Comparison of ENCODE assay signal across 19 cellular contexts in the genomic region with DNA sequence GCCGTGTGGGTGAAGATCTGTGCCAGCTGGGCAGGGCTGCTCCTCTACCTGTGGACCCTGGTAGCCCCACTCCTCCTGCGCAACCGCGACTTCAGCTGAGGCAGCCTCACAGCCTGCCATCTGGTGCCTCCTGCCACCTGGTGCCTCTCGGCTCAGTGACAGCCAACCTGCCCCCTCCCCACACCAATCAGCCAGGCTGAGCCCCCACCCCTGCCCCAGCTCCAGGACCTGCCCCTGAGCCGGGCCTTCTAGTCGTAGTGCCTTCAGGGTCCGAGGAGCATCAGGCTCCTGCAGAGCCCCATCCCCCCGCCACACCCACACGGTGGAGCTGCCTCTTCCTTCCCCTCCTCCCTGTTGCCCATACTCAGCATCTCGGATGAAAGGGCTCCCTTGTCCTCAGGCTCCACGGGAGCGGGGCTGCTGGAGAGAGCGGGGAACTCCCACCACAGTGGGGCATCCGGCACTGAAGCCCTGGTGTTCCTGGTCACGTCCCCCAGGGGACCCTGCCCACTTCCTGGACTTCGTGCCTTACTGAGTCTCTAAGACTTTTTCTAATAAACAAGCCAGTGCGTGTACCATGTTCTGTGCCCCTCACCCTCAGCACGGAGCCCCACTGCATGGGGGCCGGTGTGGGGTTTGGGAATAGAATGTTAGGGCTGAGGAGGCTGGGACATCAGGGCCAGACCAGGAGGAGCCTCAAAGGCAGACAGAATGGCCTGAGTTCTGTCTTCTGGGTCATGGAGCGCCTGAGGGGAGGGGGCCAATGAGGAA. TPM values are rescaled to one million over a fixed set of nuclear protein-coding genes. Genes with fewer than 3 reads are reported as not detected.
DNase-seq lines count a peak whose midpoint lies in the region; ATAC-seq and TF ChIP-seq lines count a peak whose summit lies in the region.
"Had no signal": no experiment of that assay in that cellular context is flagged by ENCODE, and none has a peak within 500 bp of the region (broad histone marks: within the 10 kb centered on the region; RNA-seq: fewer than 3 reads in every experiment).

No MANE protein-coding gene starts in this region.

- peaks cover 7% of the 10 kb centered on the region for H3K36me3 Mint-ChIP-seq in nephron progenitor cell (ENCODE audit: low read depth)
- H3K36me3 Mint-ChIP-seq: activated naive CD8-positive, alpha-beta T cell; IgD-negative memory B cell had no signal

- no peak overlapping the region for H3K27ac Mint-ChIP-seq in stimulated activated naive CD8-positive, alpha-beta T cell treated with anti-CD3 and anti-CD28 coated beads, Interleukin-15, amount 100 ng/mL, for 72 hours
- H3K27ac Mint-ChIP-seq in nephron progenitor cell, result peak overlapping the region; percentile 79
- H3K27ac Mint-ChIP-seq: activated naive CD8-positive, alpha-beta T cell had no signal

- H3K4me3 ChIP-seq in mammary epithelial cell (replicated peaks in 1 of 3; ENCODE audit: insufficient read depth in 1 of 3, low read depth in 2 of 3, low read length in 3 of 3), result no peak overlapping the region
- no peak overlapping the region for H3K4me3 ChIP-seq in osteoblast (ENCODE audit: insufficient read depth, low read length)
- H3K4me3 ChIP-seq: HAP-1, lung, tibial artery had no signal

- TF ChIP-seq CTCF in mammary epithelial cell (conservative IDR thresholded peaks at IDR 0.05 in 1 of 2, IDR thresholded peaks at IDR 0.05 in 1 of 2; ENCODE audit: extremely low read depth in 1 of 2, insufficient read depth in 1 of 2, low read depth in 1 of 2, low read length in 2 of 2) (no peak), nephron progenitor cell (IDR thresholded peaks at IDR 0.05) (no peak), osteoblast (IDR thresholded peaks at IDR 0.05; ENCODE audit: extremely low read depth, low read depth, low read length) (no peak)

- intact Hi-C loops in mammary epithelial cell (cut with micrococcal nuclease), result no loop called here

- H4K20me1 ChIP-seq in mammary epithelial cell (ENCODE audit: insufficient read depth, low read length), result no peaks in the 10 kb centered on the region
- H4K20me1 ChIP-seq in osteoblast (ENCODE audit: insufficient read depth, low read length), result peaks cover 4% of the 10 kb centered on the region

- H2AFZ ChIP-seq in mammary epithelial cell (ENCODE audit: low read depth, low read length) (no peak overlapping the region), osteoblast (ENCODE audit: low read length) (no peak overlapping the region)

- CTCF ChIA-PET in mammary epithelial cell (lab: Charles Lee; ENCODE audit: low non-redundant PET), result no interaction called here

- no peak for DNase-seq in stimulated activated naive CD8-positive, alpha-beta T cell treated with anti-CD3 and anti-CD28 coated beads, Interleukin-15, amount 100 ng/mL, for 72 hours
- DNase-seq in stimulated activated naive CD8-positive, alpha-beta T cell treated with anti-CD3 and anti-CD28 coated beads, Interleukin-15, Interleukin-2, amounts not matched to agents 100 U/mL and 50 U/mL, for 24 hours, result no peak
- DNase-seq in mammary epithelial cell (no peak), nephron progenitor cell (no peak), RPMI8226 (no peak), medulla oblongata (ENCODE audit: extremely low spot score) (no peak), D341Med (ENCODE audit: low spot score) (no peak), osteoblast (ENCODE audit: insufficient read length, low spot score, missing footprints) (no peak)
- DNase-seq: activated CD4-positive, CD25-positive, alpha-beta regulatory T cell; activated CD8-positive, alpha-beta memory T cell treated with anti-CD3 and anti-CD28 coated beads, Interleukin-2, amount 50 U/mL, for 4 hours; effector CD4-positive, alpha-beta T cell; NCI-H2107; stimulated activated CD4-positive, alpha-beta T cell treated with anti-CD3 and anti-CD28 coated beads, Interleukin-4, amount 100 ng/mL, for 1 hour; stimulated activated CD8-positive, alpha-beta memory T cell treated with anti-CD3 and anti-CD28 coated beads, Interleukin-4, amount 100 ng/mL, for 48 hours had no signal

- no peaks in the 10 kb centered on the region for H3K9me3 Mint-ChIP-seq in stimulated activated naive CD8-positive, alpha-beta T cell treated with anti-CD3 and anti-CD28 coated beads, Interleukin-15, amount 100 ng/mL, for 72 hours
- no peaks in the 10 kb centered on the region for H3K9me3 Mint-ChIP-seq in nephron progenitor cell
- H3K9me3 Mint-ChIP-seq: IgD-negative memory B cell had no signal

- 46% methylated on average over 11 of the region's 21 CpGs for WGBS in mammary epithelial cell (ENCODE audit: low coverage, missing lambda C conversion rate)

- dilution Hi-C loops in mammary epithelial cell (cut with HindIII; ENCODE audit: low sequenced_read_pairs), result no loop called here

- no peak overlapping the region for H3K9ac ChIP-seq in mammary epithelial cell (ENCODE audit: insufficient read depth, low read length)

- H3K4me3 Mint-ChIP-seq in stimulated activated naive CD8-positive, alpha-beta T cell treated with anti-CD3 and anti-CD28 coated beads, Interleukin-15, amount 100 ng/mL, for 72 hours, result no peak overlapping the region
- H3K4me3 Mint-ChIP-seq in nephron progenitor cell, result no peak overlapping the region
- H3K4me3 Mint-ChIP-seq: activated naive CD8-positive, alpha-beta T cell had no signal

- in situ Hi-C loops in mammary epithelial cell (cut with MboI; ENCODE audit: low sequenced_read_pairs in 2 of 2), result loop anchor here in 1 of 2 donors (10.0 to 25.0 kb wide), 2 partner anchors 111 to 353 kb away; no protein-coding TSS in a partner anchor

- peaks cover 10% of the 10 kb centered on the region for H3K79me2 ChIP-seq in mammary epithelial cell (ENCODE audit: insufficient read depth, low read length)
- no peaks in the 10 kb centered on the region for H3K79me2 ChIP-seq in osteoblast (ENCODE audit: insufficient read depth, low read length)

- no peak overlapping the region for H3K27ac ChIP-seq in mammary epithelial cell (ENCODE audit: insufficient read depth, low read depth, low read length)
- no peak overlapping the region for H3K27ac ChIP-seq in osteoblast (ENCODE audit: low read depth, low read length)
- H3K27ac ChIP-seq: tibial artery had no signal

- no peaks in the 10 kb centered on the region for H3K4me1 Mint-ChIP-seq in stimulated activated naive CD8-positive, alpha-beta T cell treated with anti-CD3 and anti-CD28 coated beads, Interleukin-15, amount 100 ng/mL, for 72 hours
- peaks cover 14% of the 10 kb centered on the region for H3K4me1 Mint-ChIP-seq in nephron progenitor cell

- TSS peak; percentile 91 for BruUV-seq in mammary epithelial cell (replicated peaks; lab: Mats Ljungman, UMichigan)

- H3K4me1 ChIP-seq in mammary epithelial cell (ENCODE audit: insufficient read depth, low read length), result peaks cover 30% of the 10 kb centered on the region
- no peaks in the 10 kb centered on the region for H3K4me1 ChIP-seq in osteoblast (ENCODE audit: insufficient read depth, low read length)
- H3K4me1 ChIP-seq: HAP-1, tibial artery had no signal

- H3K4me2 ChIP-seq in mammary epithelial cell (ENCODE audit: insufficient read depth, low read depth, low read length), result no peak overlapping the region
- no peak overlapping the region for H3K4me2 ChIP-seq in osteoblast (ENCODE audit: insufficient read depth, low read length)

- H3K36me3 ChIP-seq in mammary epithelial cell (ENCODE audit: insufficient read depth, low read length), result peaks cover 24% of the 10 kb centered on the region
- H3K36me3 ChIP-seq in osteoblast (ENCODE audit: insufficient read depth, low read length), result peaks cover 10% of the 10 kb centered on the region
- H3K36me3 ChIP-seq: HAP-1 had no signal

- peak; percentile 6 for ATAC-seq in stimulated activated naive CD8-positive, alpha-beta T cell treated with anti-CD3 and anti-CD28 coated beads, Interleukin-15, amount 100 ng/mL, for 72 hours
- no peak for ATAC-seq in stimulated activated naive CD8-positive, alpha-beta T cell treated with anti-CD3 and anti-CD28 coated beads, Interleukin-15, Interleukin-2, amounts not matched to agents 100 U/mL and 50 U/mL, for 24 hours

- H3K9me3 ChIP-seq in mammary epithelial cell (replicated peaks; ENCODE audit: insufficient read depth, low read length) (no peaks in the 10 kb centered on the region), osteoblast (ENCODE audit: low read depth, low read length) (no peaks in the 10 kb centered on the region)
- H3K9me3 ChIP-seq: HAP-1, tibial artery had no signal

- no peaks in the 10 kb centered on the region for H3K27me3 Mint-ChIP-seq in stimulated activated naive CD8-positive, alpha-beta T cell treated with anti-CD3 and anti-CD28 coated beads, Interleukin-15, amount 100 ng/mL, for 72 hours
- peaks cover 13% of the 10 kb centered on the region for H3K27me3 Mint-ChIP-seq in nephron progenitor cell (ENCODE audit: low read depth, poor library complexity)
- H3K27me3 Mint-ChIP-seq: activated naive CD8-positive, alpha-beta T cell; IgD-negative memory B cell had no signal

- H3K27me3 ChIP-seq in mammary epithelial cell (ENCODE audit: insufficient read depth, low read length) (no peaks in the 10 kb centered on the region), osteoblast (ENCODE audit: insufficient read depth, low read length) (no peaks in the 10 kb centered on the region)

RNA-seq across cellular contexts. Expression of a gene that starts 21.3 kb away (rescaled TPM):
- 100 to 1,000 TPM; 230 to 583 TPM for total RNA-seq in mammary epithelial cell
- polyA plus RNA-seq in mammary epithelial cell, result 737 TPM
- polyA minus RNA-seq in mammary epithelial cell, result 521 TPM
- 10.9 and 22.4 TPM in 2 replicates for total RNA-seq in osteoblast
- polyA plus RNA-seq: IgD-negative memory B cell had no signal
